Comparison of ENCODE assay signal across 25 cellular contexts in genomic region chr14:99461411-99461810, GRCh38.
"Had no signal": no experiment of that assay in that cellular context is flagged by ENCODE, and none has a peak within 500 bp of the region (broad histone marks: within the 10 kb centered on the region; RNA-seq: fewer than 3 reads in every experiment).

No MANE protein-coding gene starts in this region.

- ATAC-seq: activated T-cell treated with anti-CD3 and anti-CD28 coated beads, Interleukin-2, amount 50 U/mL, for 4 hours; gastrocnemius medialis; left cardiac atrium; naive thymus-derived CD8-positive, alpha-beta T cell; right cardiac atrium; stimulated activated naive CD8-positive, alpha-beta T cell treated with anti-CD3 and anti-CD28 coated beads, Interleukin-15, amount 100 ng/mL, for 72 hours had no signal

- H3K27ac Mint-ChIP-seq: activated CD4-positive, alpha-beta memory T cell treated with anti-CD3 and anti-CD28 coated beads for 36 hours; activated CD4-positive, alpha-beta T cell treated with anti-CD3 and anti-CD28 coated beads, Interleukin-2, amount 10 ng/mL, durations not matched to agents 24 days and 14 days; activated naive CD4-positive, alpha-beta T cell treated with anti-CD3 and anti-CD28 coated beads, Interleukin-2, amount 50 U/mL, for 24 hours; activated naive CD8-positive, alpha-beta T cell treated with anti-CD3 and anti-CD28 coated beads, Interleukin-2, amount 50 U/mL, for 24 hours; dendritic cell treated with granulocyte-macrophage colony-stimulating factor and Interleukin-4, amounts not matched to agents 40 ng/mL and 50 ng/mL, for 4 days; memory B cell; T-helper 1 cell treated with Interleukin-12 subunit alpha and Interleukin-12 subunit beta and Interleukin-4 antibody, amounts not matched to agents 30 μg/mL and 1 μg/mL, for 36 hours had no signal

- H3K9me3 Mint-ChIP-seq: activated CD4-positive, alpha-beta memory T cell treated with anti-CD3 and anti-CD28 coated beads for 36 hours; activated CD4-positive, alpha-beta T cell treated with anti-CD3 and anti-CD28 coated beads, Interleukin-2, amount 10 ng/mL, durations not matched to agents 24 days and 14 days; activated naive CD4-positive, alpha-beta T cell treated with anti-CD3 and anti-CD28 coated beads, Interleukin-2, amount 50 U/mL, for 24 hours; activated naive CD8-positive, alpha-beta T cell treated with anti-CD3 and anti-CD28 coated beads, Interleukin-2, amount 50 U/mL, for 24 hours; activated T-cell treated with anti-CD3 and anti-CD28 coated beads, Interleukin-2, amount 50 U/mL, for 4 hours; activated T-helper 2 cell treated with anti-CD3 and anti-CD28 coated beads, Interferon-gamma antibody, Interleukin-2, Interleukin-4, amounts not matched to agents 10 μg/mL and 5 μg/mL and 100 μg/mL, durations not matched to agents 14 hours and 24 hours and 36 hours; dendritic cell treated with granulocyte-macrophage colony-stimulating factor and Interleukin-4, amounts not matched to agents 40 ng/mL and 50 ng/mL, for 4 days; memory B cell; naive thymus-derived CD8-positive, alpha-beta T cell; stimulated activated naive CD8-positive, alpha-beta T cell treated with anti-CD3 and anti-CD28 coated beads, Interleukin-15, amount 100 ng/mL, for 72 hours; T-helper 1 cell treated with Interleukin-12 subunit alpha and Interleukin-12 subunit beta and Interleukin-4 antibody, amounts not matched to agents 30 μg/mL and 1 μg/mL, for 36 hours had no signal

- H3K27me3 Mint-ChIP-seq: activated CD4-positive, alpha-beta memory T cell treated with anti-CD3 and anti-CD28 coated beads for 36 hours; activated CD4-positive, alpha-beta T cell treated with anti-CD3 and anti-CD28 coated beads, Interleukin-2, amount 10 ng/mL, durations not matched to agents 24 days and 14 days; activated naive CD4-positive, alpha-beta T cell treated with anti-CD3 and anti-CD28 coated beads, Interleukin-2, amount 50 U/mL, for 24 hours; activated naive CD8-positive, alpha-beta T cell treated with anti-CD3 and anti-CD28 coated beads, Interleukin-2, amount 50 U/mL, for 24 hours; dendritic cell treated with granulocyte-macrophage colony-stimulating factor and Interleukin-4, amounts not matched to agents 40 ng/mL and 50 ng/mL, for 4 days; memory B cell; naive thymus-derived CD8-positive, alpha-beta T cell; stimulated activated naive CD8-positive, alpha-beta T cell treated with anti-CD3 and anti-CD28 coated beads, Interleukin-15, amount 100 ng/mL, for 72 hours had no signal

- DNase-seq: activated CD4-positive, alpha-beta memory T cell treated with anti-CD3 and anti-CD28 coated beads for 36 hours; activated CD4-positive, alpha-beta T cell treated with anti-CD3 and anti-CD28 coated beads, Interleukin-2, amount 10 ng/mL, durations not matched to agents 24 days and 14 days; activated CD4-positive, CD25-positive, alpha-beta regulatory T cell treated with anti-CD3 and anti-CD28 coated beads, Interleukin-2, amount 50 U/mL, for 72 hours; activated CD8-positive, alpha-beta memory T cell treated with anti-CD3 and anti-CD28 coated beads, Interleukin-2, amount 50 U/mL, for 48 hours; activated naive CD8-positive, alpha-beta T cell treated with anti-CD3 and anti-CD28 coated beads, Interleukin-2, amount 50 U/mL, for 24 hours; activated T-cell treated with anti-CD3 and anti-CD28 coated beads, Interleukin-2, amount 50 U/mL, for 4 hours; amygdala; central memory CD4-positive, alpha-beta T cell; gastrocnemius medialis; left cardiac atrium; midbrain; naive thymus-derived CD8-positive, alpha-beta T cell; posterior cingulate gyrus; right cardiac atrium; stimulated activated CD4-positive, alpha-beta T cell treated with anti-CD3 and anti-CD28 coated beads, Interleukin-2, amount 100 ng/mL, for 48 hours; stimulated activated naive CD8-positive, alpha-beta T cell treated with anti-CD3 and anti-CD28 coated beads, Interleukin-15, amount 100 ng/mL, for 72 hours; substantia nigra; SW 1271; T1000; upper lobe of left lung had no signal

- H3K4me3 Mint-ChIP-seq: activated CD4-positive, alpha-beta memory T cell treated with anti-CD3 and anti-CD28 coated beads for 36 hours; activated CD4-positive, alpha-beta T cell treated with anti-CD3 and anti-CD28 coated beads, Interleukin-2, amount 10 ng/mL, durations not matched to agents 24 days and 14 days; activated naive CD4-positive, alpha-beta T cell treated with anti-CD3 and anti-CD28 coated beads, Interleukin-2, amount 50 U/mL, for 24 hours; activated naive CD8-positive, alpha-beta T cell treated with anti-CD3 and anti-CD28 coated beads, Interleukin-2, amount 50 U/mL, for 24 hours; activated T-cell treated with anti-CD3 and anti-CD28 coated beads, Interleukin-2, amount 50 U/mL, for 4 hours; dendritic cell treated with granulocyte-macrophage colony-stimulating factor and Interleukin-4, amounts not matched to agents 40 ng/mL and 50 ng/mL, for 4 days; memory B cell; naive thymus-derived CD8-positive, alpha-beta T cell; stimulated activated naive CD8-positive, alpha-beta T cell treated with anti-CD3 and anti-CD28 coated beads, Interleukin-15, amount 100 ng/mL, for 72 hours; T-helper 1 cell treated with Interleukin-12 subunit alpha and Interleukin-12 subunit beta and Interleukin-4 antibody, amounts not matched to agents 30 μg/mL and 1 μg/mL, for 36 hours had no signal

- H3K4me1 Mint-ChIP-seq: activated naive CD8-positive, alpha-beta T cell treated with anti-CD3 and anti-CD28 coated beads, Interleukin-2, amount 50 U/mL, for 24 hours; stimulated activated naive CD8-positive, alpha-beta T cell treated with anti-CD3 and anti-CD28 coated beads, Interleukin-15, amount 100 ng/mL, for 72 hours had no signal
